In the genomic region with DNA sequence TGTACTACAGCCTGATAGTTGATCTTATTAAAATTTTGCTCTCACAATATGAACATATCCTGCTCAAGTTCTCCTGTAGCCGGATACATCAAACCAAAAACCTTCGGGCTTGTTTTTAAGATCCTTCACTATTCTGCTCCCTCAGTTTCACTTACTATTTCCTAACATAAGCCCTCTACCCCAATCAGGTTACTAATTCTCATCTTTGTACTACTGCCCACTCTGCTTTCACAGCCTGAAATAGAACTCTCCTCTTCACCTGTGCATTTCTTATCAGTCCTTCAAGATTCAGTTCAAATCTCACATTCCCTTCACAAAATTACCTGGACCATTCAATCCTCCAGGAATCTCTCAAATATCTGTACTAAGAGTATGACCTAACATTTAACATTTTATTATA, we compare ENCODE assay signal across 28 cellular contexts.
"Had no signal": no experiment of that assay in that cellular context is flagged by ENCODE, and none has a peak within 500 bp of the region (broad histone marks: within the 10 kb centered on the region; RNA-seq: fewer than 3 reads in every experiment).

No MANE protein-coding gene starts in this region.

- H3K27ac ChIP-seq: hepatocyte, left lung, neutrophil, pancreas, psoas muscle, right atrium auricular region, spleen, tibial artery had no signal

- H3K36me3 Mint-ChIP-seq: activated naive CD8-positive, alpha-beta T cell treated with anti-CD3 and anti-CD28 coated beads, Interleukin-2, amount 10 ng/mL, durations not matched to agents 7 days and 5 days; immature natural killer cell had no signal

- ATAC-seq: activated CD4-positive, alpha-beta T cell treated with anti-CD3 and anti-CD28 coated beads for 36 hours; activated T-cell treated with anti-CD3 and anti-CD28 coated beads, Interleukin-2, amount 50 U/mL, for 72 hours; esophagus mucosa; left lung; psoas muscle; stimulated activated naive CD8-positive, alpha-beta T cell treated with anti-CD3 and anti-CD28 coated beads, Interleukin-15, amount 100 ng/mL, for 72 hours had no signal

- H2AFZ ChIP-seq: hepatocyte had no signal

- FAIRE-seq: endothelial cell of umbilical vein, urothelium cell line had no signal

- H3K36me3 ChIP-seq: left lung, neutrophil, pancreas, right atrium auricular region, spleen, tibial artery had no signal

- DNase-seq: activated CD4-positive, alpha-beta T cell treated with anti-CD3 and anti-CD28 coated beads for 36 hours; activated CD4-positive, alpha-beta T cell treated with anti-CD3 and anti-CD28 coated beads, Interleukin-2, amount 50 U/mL, for 4 hours; activated effector memory CD4-positive, alpha-beta T cell treated with Interleukin-2 at 50 U/mL for 16 hours; activated naive CD4-positive, alpha-beta T cell treated with anti-CD3 and anti-CD28 coated beads for 36 hours; activated naive CD8-positive, alpha-beta T cell treated with anti-CD3 and anti-CD28 coated beads, Interleukin-2, amount 10 ng/mL, durations not matched to agents 7 days and 5 days; activated T-cell treated with anti-CD3 and anti-CD28 coated beads, Interleukin-2, amount 50 U/mL, for 72 hours; amniotic stem cell; dermis blood vessel endothelial cell; effector CD8-positive, alpha-beta T cell; foreskin melanocyte; glutamatergic neuron; immature natural killer cell; left lung; midbrain; pancreas; psoas muscle; spleen; stimulated activated CD4-positive, alpha-beta T cell treated with anti-CD3 and anti-CD28 coated beads, Interleukin-4, amount 100 ng/mL, for 4 hours; stimulated activated naive CD8-positive, alpha-beta T cell treated with anti-CD3 and anti-CD28 coated beads, Interleukin-15, amount 100 ng/mL, for 72 hours; T-helper 9 cell; tibial artery had no signal

- H3K4me1 ChIP-seq: left lung, psoas muscle had no signal

- H3K4me2 ChIP-seq: hepatocyte had no signal

- H3K9me3 Mint-ChIP-seq: immature natural killer cell had no signal

- H3K27me3 ChIP-seq: hepatocyte, left lung, neutrophil, pancreas, right atrium auricular region, spleen, tibial artery had no signal

- H3K4me1 Mint-ChIP-seq: activated CD4-positive, alpha-beta T cell treated with anti-CD3 and anti-CD28 coated beads for 36 hours; activated naive CD8-positive, alpha-beta T cell treated with anti-CD3 and anti-CD28 coated beads, Interleukin-2, amount 10 ng/mL, durations not matched to agents 7 days and 5 days; stimulated activated naive CD8-positive, alpha-beta T cell treated with anti-CD3 and anti-CD28 coated beads, Interleukin-15, amount 100 ng/mL, for 72 hours had no signal

- H3K4me3 Mint-ChIP-seq: activated CD4-positive, alpha-beta T cell treated with anti-CD3 and anti-CD28 coated beads for 36 hours; activated naive CD4-positive, alpha-beta T cell treated with anti-CD3 and anti-CD28 coated beads for 36 hours; activated naive CD8-positive, alpha-beta T cell treated with anti-CD3 and anti-CD28 coated beads, Interleukin-2, amount 10 ng/mL, durations not matched to agents 7 days and 5 days; activated T-cell treated with anti-CD3 and anti-CD28 coated beads, Interleukin-2, amount 50 U/mL, for 72 hours; immature natural killer cell; nephron; stimulated activated naive CD8-positive, alpha-beta T cell treated with anti-CD3 and anti-CD28 coated beads, Interleukin-15, amount 100 ng/mL, for 72 hours had no signal

- H3K27ac Mint-ChIP-seq: activated CD4-positive, alpha-beta T cell treated with anti-CD3 and anti-CD28 coated beads for 36 hours; activated naive CD4-positive, alpha-beta T cell treated with anti-CD3 and anti-CD28 coated beads for 36 hours; activated naive CD8-positive, alpha-beta T cell treated with anti-CD3 and anti-CD28 coated beads, Interleukin-2, amount 10 ng/mL, durations not matched to agents 7 days and 5 days; activated T-cell treated with anti-CD3 and anti-CD28 coated beads, Interleukin-2, amount 50 U/mL, for 72 hours; immature natural killer cell; nephron; stimulated activated naive CD8-positive, alpha-beta T cell treated with anti-CD3 and anti-CD28 coated beads, Interleukin-15, amount 100 ng/mL, for 72 hours had no signal

- H3K4me3 ChIP-seq: hepatocyte, left lung, pancreas, psoas muscle, right atrium auricular region, spleen, tibial artery had no signal

- H3K9me3 ChIP-seq: left lung, neutrophil, pancreas, right atrium auricular region, spleen, tibial artery had no signal
